ENCODE assay signal across 19 cellular contexts in genomic region chr3:157769378-157769777, GRCh38.
"Had no signal": no experiment of that assay in that cellular context is flagged by ENCODE, and none has a peak within 500 bp of the region (broad histone marks: within the 10 kb centered on the region; RNA-seq: fewer than 3 reads in every experiment).

No MANE protein-coding gene starts in this region.

- H3K36me3 Mint-ChIP-seq: activated CD4-positive, alpha-beta memory T cell treated with anti-CD3 and anti-CD28 coated beads for 36 hours; natural killer cell treated with Interleukin-12 subunit alpha and Interleukin-12 subunit beta and Interleukin-15 and Interleukin-18, amount 100 ng/mL, for 72 hours had no signal

- H3K9me3 Mint-ChIP-seq: activated B cell treated with CpG ODN at 0.5 μM for 24 hours; activated CD4-positive, alpha-beta memory T cell treated with anti-CD3 and anti-CD28 coated beads for 36 hours; activated naive CD8-positive, alpha-beta T cell treated with anti-CD3 and anti-CD28 coated beads, Interleukin-2, amount 50 U/mL, for 24 hours had no signal

- ATAC-seq: activated naive CD8-positive, alpha-beta T cell treated with anti-CD3 and anti-CD28 coated beads, Interleukin-2, amount 50 U/mL, for 24 hours; left cardiac atrium; natural killer cell treated with Interleukin-12 subunit alpha and Interleukin-12 subunit beta and Interleukin-15 and Interleukin-18, amount 100 ng/mL, for 72 hours; psoas muscle; stimulated activated naive CD8-positive, alpha-beta T cell treated with anti-CD3 and anti-CD28 coated beads, Interleukin-15, Interleukin-2, amounts not matched to agents 100 U/mL and 50 U/mL, for 24 hours; upper lobe of right lung had no signal

- H3K4me1 Mint-ChIP-seq: activated B cell treated with CpG ODN at 0.5 μM for 24 hours; activated naive CD8-positive, alpha-beta T cell treated with anti-CD3 and anti-CD28 coated beads, Interleukin-2, amount 50 U/mL, for 24 hours had no signal

- DNase-seq: activated B cell treated with CpG ODN at 0.5 μM for 24 hours; activated CD4-positive, alpha-beta memory T cell treated with anti-CD3 and anti-CD28 coated beads for 36 hours; activated CD4-positive, alpha-beta T cell treated with anti-CD3 and anti-CD28 coated beads for 48 hours; activated effector memory CD4-positive, alpha-beta T cell treated with anti-CD3 and anti-CD28 coated beads, Interleukin-2, amount 50 U/mL, for 16 hours; activated naive CD4-positive, alpha-beta T cell treated with anti-CD3 and anti-CD28 coated beads, Interleukin-2, amount 50 U/mL, for 16 hours; activated naive CD8-positive, alpha-beta T cell treated with anti-CD3 and anti-CD28 coated beads, Interleukin-2, amount 50 U/mL, for 24 hours; cerebellar nuclear complex; effector CD4-positive, alpha-beta T cell; glutamatergic neuron; left cardiac atrium; ovary; psoas muscle; spleen; stimulated activated CD4-positive, alpha-beta T cell treated with anti-CD3 and anti-CD28 coated beads, Interleukin-4, amount 100 ng/mL, for 1 hour; stimulated activated naive CD8-positive, alpha-beta T cell treated with anti-CD3 and anti-CD28 coated beads, Interleukin-15, Interleukin-2, amounts not matched to agents 100 U/mL and 50 U/mL, for 24 hours; T-helper 9 cell; thyroid gland; upper lobe of right lung had no signal

- H3K27me3 Mint-ChIP-seq: activated B cell treated with CpG ODN at 0.5 μM for 24 hours; activated CD4-positive, alpha-beta memory T cell treated with anti-CD3 and anti-CD28 coated beads for 36 hours; activated naive CD8-positive, alpha-beta T cell treated with anti-CD3 and anti-CD28 coated beads, Interleukin-2, amount 50 U/mL, for 24 hours; natural killer cell treated with Interleukin-12 subunit alpha and Interleukin-12 subunit beta and Interleukin-15 and Interleukin-18, amount 100 ng/mL, for 72 hours had no signal

- H3K27ac Mint-ChIP-seq: activated B cell treated with CpG ODN at 0.5 μM for 24 hours; activated CD4-positive, alpha-beta memory T cell treated with anti-CD3 and anti-CD28 coated beads for 36 hours; activated naive CD8-positive, alpha-beta T cell treated with anti-CD3 and anti-CD28 coated beads, Interleukin-2, amount 50 U/mL, for 24 hours; natural killer cell treated with Interleukin-12 subunit alpha and Interleukin-12 subunit beta and Interleukin-15 and Interleukin-18, amount 100 ng/mL, for 72 hours had no signal

- H3K4me3 Mint-ChIP-seq: activated B cell treated with CpG ODN at 0.5 μM for 24 hours; activated CD4-positive, alpha-beta memory T cell treated with anti-CD3 and anti-CD28 coated beads for 36 hours; activated naive CD8-positive, alpha-beta T cell treated with anti-CD3 and anti-CD28 coated beads, Interleukin-2, amount 50 U/mL, for 24 hours; natural killer cell treated with Interleukin-12 subunit alpha and Interleukin-12 subunit beta and Interleukin-15 and Interleukin-18, amount 100 ng/mL, for 72 hours had no signal
